Comparison of ENCODE assay signal across 7 cellular contexts in the genomic region with DNA sequence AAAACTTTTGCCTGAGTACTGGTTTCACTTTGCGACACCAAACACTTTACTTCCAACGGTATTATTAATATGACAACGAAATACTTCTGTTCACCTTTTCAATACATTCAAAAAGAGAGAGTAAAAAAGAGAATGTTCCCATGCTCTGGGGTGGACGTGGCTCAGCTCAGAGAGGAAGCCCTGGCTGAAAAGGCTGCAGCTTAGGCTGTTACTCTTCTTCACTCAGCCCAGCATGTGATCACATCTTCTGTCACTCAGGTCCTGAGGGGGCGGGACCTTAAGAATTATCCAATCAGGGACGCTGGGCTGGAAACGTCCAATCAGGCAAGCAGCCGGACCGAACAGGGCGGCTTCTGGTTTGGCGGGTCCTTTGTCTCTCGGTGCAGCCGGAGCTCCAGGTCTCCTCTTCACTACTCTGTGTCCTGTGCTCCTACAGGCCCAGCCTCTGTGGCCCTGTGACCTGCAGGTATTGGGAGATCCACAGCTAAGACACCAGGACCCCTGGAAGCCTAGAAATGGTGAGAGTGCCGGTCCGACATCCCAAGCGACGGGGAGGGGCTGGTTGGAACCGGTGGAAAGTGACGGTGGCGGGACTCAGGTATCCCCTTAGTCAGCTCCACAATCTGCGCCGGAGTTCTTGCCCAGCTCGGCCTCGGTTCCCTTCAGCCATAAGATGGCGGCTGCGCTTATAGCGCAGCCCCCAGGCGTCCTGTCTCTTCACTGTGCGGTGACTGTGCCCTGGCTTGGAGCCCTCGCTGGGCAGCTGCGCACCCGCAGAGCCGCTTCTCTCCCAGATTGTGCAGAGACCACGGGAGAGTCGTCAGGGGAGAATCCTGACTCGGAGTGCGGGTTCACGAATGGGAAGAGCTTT. TPM values are rescaled to one million over a fixed set of nuclear protein-coding genes. Genes with fewer than 3 reads are reported as not detected.
DNase-seq lines count a peak whose midpoint lies in the region; ATAC-seq, FAIRE-seq and TF ChIP-seq lines count a peak whose summit lies in the region.

TSS of gene ZNF93 (plus strand) at position 373 of the 871 bp plus-strand sequence. CDS start at position 516, 143 bp downstream.

- CTCF ChIA-PET in activated CD4-positive, alpha-beta T cell treated with anti-CD3 and anti-CD28 coated beads for 36 hours (lab: Charles Lee): interaction anchor here (0.6 to 1.4 kb wide), 4 partner anchors 29 to 167 kb away, joined by 3 to 5 read pairs (median 4); no protein-coding TSS in a partner anchor

- peak within 1 kb of the TSS; percentile 97 for H3K27ac Mint-ChIP-seq in activated CD4-positive, alpha-beta T cell treated with anti-CD3 and anti-CD28 coated beads for 36 hours

- no peaks in the 10 kb centered on the region for H3K9me3 ChIP-seq in keratinocyte (ENCODE audit: control insufficient read depth, low read depth, low read length)

- no peaks in the 10 kb centered on the region for H3K9me1 ChIP-seq in keratinocyte (ENCODE audit: control insufficient read depth, extremely low read depth, insufficient read depth, low read length)

- H3K36me3 ChIP-seq in keratinocyte (ENCODE audit: control insufficient read depth in 2 of 2, extremely low read depth in 1 of 2, insufficient read depth in 2 of 2, low read length in 2 of 2): no peaks in the 10 kb centered on the region

- H3K4me1 ChIP-seq in keratinocyte (ENCODE audit: control insufficient read depth, extremely low read depth, insufficient read depth, low read length): no peaks in the 10 kb centered on the region

- H4K20me1 ChIP-seq in keratinocyte (ENCODE audit: control insufficient read depth, extremely low read depth, insufficient read depth, low read length): no peaks in the 10 kb centered on the region

- no peaks in the 10 kb centered on the region for H3K27me3 Mint-ChIP-seq in activated CD4-positive, alpha-beta T cell treated with anti-CD3 and anti-CD28 coated beads for 36 hours

- H3K79me2 ChIP-seq in keratinocyte (ENCODE audit: control insufficient read depth, insufficient read depth, low read length): peaks cover 14% of the 10 kb centered on the region

- no peaks in the 10 kb centered on the region for H3K27me3 ChIP-seq in keratinocyte (ENCODE audit: control insufficient read depth, extremely low read depth, insufficient read depth, low read length)

- H3K27ac ChIP-seq in keratinocyte (ENCODE audit: control insufficient read depth, insufficient read depth, low read length): peak within 1 kb of the TSS; percentile 80

- peak; percentile 94 for ATAC-seq in GM18511 (IDR thresholded peaks at IDR 0.05; ENCODE audit: unreplicated experiment)
- peak; percentile 93 for ATAC-seq in HG03045 (IDR thresholded peaks at IDR 0.05; ENCODE audit: unreplicated experiment)
- ATAC-seq in activated CD4-positive, alpha-beta T cell treated with anti-CD3 and anti-CD28 coated beads for 36 hours: peak; percentile 95

- POLR2A ChIA-PET in activated CD4-positive, alpha-beta T cell treated with anti-CD3 and anti-CD28 coated beads for 36 hours (lab: Charles Lee): interaction anchor here (0.5 to 3.7 kb wide), 13 partner anchors 18 to 524 kb away, joined by 3 to 21 read pairs (median 4); partner anchors contain the start of genes ZNF253, ZNF486 and ZNF506

- peak; percentile 61 for FAIRE-seq in keratinocyte (lab: Jason Lieb, UNC)

- TF ChIP-seq CTCF in choroid plexus epithelial cell (conservative IDR thresholded peaks at IDR 0.05; ENCODE audit: low read depth, low read length) (no peak), keratinocyte (optimal IDR thresholded peaks at IDR 0.05 in 1 of 3, IDR thresholded peaks at IDR 0.05 in 1 of 3, conservative IDR thresholded peaks at IDR 0.05 in 1 of 3; ENCODE audit: extremely low read depth in 1 of 3, insufficient read depth in 2 of 3, low read length in 3 of 3) (no peak)

- peaks cover 42% of the 10 kb centered on the region for H3K36me3 Mint-ChIP-seq in activated CD4-positive, alpha-beta T cell treated with anti-CD3 and anti-CD28 coated beads for 36 hours (ENCODE audit: low read depth)

- H3K4me3 ChIP-seq in choroid plexus epithelial cell (ENCODE audit: low read depth, low read length): peak within 1 kb of the TSS; percentile 77
- H3K4me3 ChIP-seq in keratinocyte (ENCODE audit: control insufficient read depth in 2 of 3, extremely low read depth in 1 of 3, insufficient read depth in 2 of 3, low read depth in 1 of 3, low read length in 3 of 3): peak within 1 kb of the TSS; percentile 54 to 84 (median 70)

- peaks cover 39% of the 10 kb centered on the region for H3K4me1 Mint-ChIP-seq in activated CD4-positive, alpha-beta T cell treated with anti-CD3 and anti-CD28 coated beads for 36 hours

- intact Hi-C loops in activated CD4-positive, alpha-beta T cell treated with anti-CD3 and anti-CD28 coated beads for 36 hours (cut with DNase I, micrococcal nuclease): loop anchor here (1.0 to 2.0 kb wide), 11 partner anchors 28 to 310 kb away; partner anchors contain the start of genes ZNF101 (in 1 of the 2), ZNF14 (in 1 of the 2), ZNF486 (in 1 of the 2) and ZNF506 (in 1 of the 2)

- peak within 1 kb of the TSS; percentile 67 for H3K4me2 ChIP-seq in keratinocyte (ENCODE audit: control insufficient read depth, extremely low read depth, insufficient read depth, low read depth, low read length)

- H2AFZ ChIP-seq in keratinocyte (ENCODE audit: control insufficient read depth, low read length): peak within 1 kb of the TSS; percentile 95

- dilution Hi-C loops in keratinocyte (cut with MboI; ENCODE audit: extremely low pct_ligation_motif_present, low sequenced_read_pairs): no loop called here

- H3K9me3 Mint-ChIP-seq in activated CD4-positive, alpha-beta T cell treated with anti-CD3 and anti-CD28 coated beads for 36 hours (ENCODE audit: low read depth): peaks cover 32% of the 10 kb centered on the region

- peak within 1 kb of the TSS; percentile 85 for H3K9ac ChIP-seq in keratinocyte (ENCODE audit: control insufficient read depth, extremely low read depth, insufficient read depth, low read length)

- DNase-seq in NCI-H2171 treated with DMSO at 0.1 percent for 48 hours (lab: John Stamatoyannopoulos, UW): peak; percentile 90
- DNase-seq in activated CD4-positive, alpha-beta T cell treated with anti-CD3 and anti-CD28 coated beads for 36 hours: peak; percentile 95
- peak; percentile 99 for DNase-seq in choroid plexus epithelial cell (ENCODE audit: low read depth)
- DNase-seq in keratinocyte (ENCODE audit: low read depth, low spot score): peak; percentile 77
- DNase-seq in stimulated activated CD4-positive, alpha-beta T cell treated with anti-CD3 and anti-CD28 coated beads, Interleukin-12 subunit alpha, Interleukin-12 subunit beta, amount 100 ng/mL, for 48 hours (ENCODE audit: low read depth in 2 of 3, low spot score in 1 of 3): peak; percentile 83 to 91 (median 85)

- peak within 1 kb of the TSS; percentile 99 for H3K4me3 Mint-ChIP-seq in activated CD4-positive, alpha-beta T cell treated with anti-CD3 and anti-CD28 coated beads for 36 hours

RNA-seq across cellular contexts. Expression of gene ZNF93, which starts in this region (rescaled TPM):
- total RNA-seq in activated CD4-positive, alpha-beta T cell treated with anti-CD3 and anti-CD28 coated beads for 36 hours: 10 to 100 TPM; 21.7 to 22.3 TPM
- polyA plus RNA-seq in keratinocyte: 4.3 to 4.8 TPM (median 4.8 TPM) in 3 replicates
- 0.59 TPM for polyA plus RNA-seq in keratinocyte (2011; ENCODE audit: low read depth)
- 2.7 and 3.9 TPM in 2 replicates for polyA plus RNA-seq in keratinocyte (2011; cell fraction: cytosol; rRNA removed)
- polyA plus RNA-seq in keratinocyte (2011; cell fraction: nucleus; rRNA removed): 5.4 and 6.3 TPM in 2 replicates
- polyA plus RNA-seq in keratinocyte (2012; ENCODE audit: low replicate concordance): 2.0 and 3.2 TPM in 2 replicates
- 1.4 to 8.3 TPM (median 7.6 TPM) in 3 replicates for polyA minus RNA-seq in keratinocyte
- polyA minus RNA-seq in keratinocyte (2011; cell fraction: cytosol; rRNA and poly(A)+ RNA removed): 3.5 TPM
- 4.4 and 7.1 TPM in 2 replicates for polyA minus RNA-seq in keratinocyte (2011; cell fraction: nucleus; rRNA and poly(A)+ RNA removed)

Comparison
In these comparisons a context has a peak if more than half of its experiments do, and no peak if none do; other contexts are left out.
1. Peak in every context shown above with its lines: DNase-seq, ATAC-seq, H3K4me3 ChIP-seq and H3K27ac ChIP-seq.